ENCODE assay signal across 1 cellular context in genomic region chr19:19468424-19469050, GRCh38.
TF ChIP-seq lines count a peak whose summit lies in the region.

No MANE protein-coding gene starts in this region.

TF ChIP-seq in HEK293, 187 proteins besides CTCF, POLR2A, EP300 and RAD21 (continued from another document):
- TF ChIP-seq INSM2 (tag by site-specific recombination; IDR thresholded peaks at IDR 0.05), result no peak
- no peak for TF ChIP-seq ZNF530 (tag by site-specific recombination; IDR thresholded peaks at IDR 0.05; ENCODE audit: low read depth)
- no peak for TF ChIP-seq ZNF654 (tag by site-specific recombination; IDR thresholded peaks at IDR 0.05; ENCODE audit: low read depth)
- TF ChIP-seq TRIM28 (IDR thresholded peaks at IDR 0.05; ENCODE audit: borderline replicate concordance, low read length), result peak; percentile 92
- TF ChIP-seq GLIS2 (tag by site-specific recombination; IDR thresholded peaks at IDR 0.05), result no peak
- TF ChIP-seq ZNF362 (tag by site-specific recombination; IDR thresholded peaks at IDR 0.05), result no peak
- TF ChIP-seq ZNF311 (tag by site-specific recombination; IDR thresholded peaks at IDR 0.05; ENCODE audit: borderline replicate concordance), result no peak
- TF ChIP-seq ZNF626 (tag by site-specific recombination; IDR thresholded peaks at IDR 0.05), result peak; percentile 98; the same call in 1 of the 2 replicates
- TF ChIP-seq ZNF239 (tag by site-specific recombination; IDR thresholded peaks at IDR 0.05), result 0 out of 2 replicates have a peak, but pooled peaks have one; percentile 31
- peak; percentile 62; the same call in 1 of the 2 replicates for TF ChIP-seq ZNF610 (tag by site-specific recombination; IDR thresholded peaks at IDR 0.05; ENCODE audit: borderline replicate concordance)
- TF ChIP-seq PRDM6 (tag by site-specific recombination; IDR thresholded peaks at IDR 0.05), result no peak
- TF ChIP-seq SETDB1 (IDR thresholded peaks at IDR 0.05; ENCODE audit: insufficient read length, low read length), result peak; percentile 99
TF ChIP-seq in HEK293: peak in this region for 13.
